Comparison of ENCODE assay signal across 16 cellular contexts in genomic region chr19:57914517-57914916, GRCh38. TPM values are rescaled to one million over a fixed set of nuclear protein-coding genes. Genes with fewer than 3 reads are reported as not detected.
DNase-seq lines count a peak whose midpoint lies in the region; ATAC-seq and TF ChIP-seq lines count a peak whose summit lies in the region.
"Had no signal": no experiment of that assay in that cellular context is flagged by ENCODE, and none has a peak within 500 bp of the region (broad histone marks: within the 10 kb centered on the region; RNA-seq: fewer than 3 reads in every experiment).

No MANE protein-coding gene starts in this region.

- H3K9ac ChIP-seq in smooth muscle cell (ENCODE audit: low read depth): no peak overlapping the region
- H3K9ac ChIP-seq: parathyroid adenoma had no signal

- peaks cover 9% of the 10 kb centered on the region for H4K20me1 ChIP-seq in smooth muscle cell (ENCODE audit: low read depth)

- no peaks in the 10 kb centered on the region for H3K36me3 ChIP-seq in smooth muscle cell (ENCODE audit: low read depth)

- ATAC-seq in left lobe of liver (peak; percentile 56), GM18520 (IDR thresholded peaks at IDR 0.05; ENCODE audit: unreplicated experiment) (no peak), GM21737 (IDR thresholded peaks at IDR 0.05; ENCODE audit: unreplicated experiment) (no peak)
- ATAC-seq: esophagus mucosa had no signal

- H3K27me3 Mint-ChIP-seq in activated naive CD4-positive, alpha-beta T cell treated with anti-CD3 and anti-CD28 coated beads, Interleukin-2, amount 10 ng/mL, durations not matched to agents 7 days and 5 days: no peaks in the 10 kb centered on the region
- H3K27me3 Mint-ChIP-seq in activated naive CD4-positive, alpha-beta T cell treated with anti-CD3 and anti-CD28 coated beads for 36 hours (ENCODE audit: low read depth): no peaks in the 10 kb centered on the region
- H3K27me3 Mint-ChIP-seq in activated T-helper 1 cell treated with anti-CD3 and anti-CD28 coated beads, Interleukin-12 subunit alpha, Interleukin-12 subunit beta, Interleukin-2, Interleukin-4 antibody, amounts not matched to agents 30 ng/mL and 10 ng/mL and 1 ng/mL, durations not matched to agents 14 hours and 24 hours and 36 hours (ENCODE audit: insufficient read depth): no peaks in the 10 kb centered on the region

- H3K4me2 ChIP-seq in smooth muscle cell: peak overlapping the region; percentile 97

- H3K4me3 Mint-ChIP-seq in activated naive CD4-positive, alpha-beta T cell treated with anti-CD3 and anti-CD28 coated beads, Interleukin-2, amount 10 ng/mL, durations not matched to agents 7 days and 5 days: peak overlapping the region; percentile 89
- no peak overlapping the region for H3K4me3 Mint-ChIP-seq in activated naive CD4-positive, alpha-beta T cell treated with anti-CD3 and anti-CD28 coated beads for 36 hours
- peak overlapping the region; percentile 91 for H3K4me3 Mint-ChIP-seq in activated T-helper 1 cell treated with anti-CD3 and anti-CD28 coated beads, Interleukin-12 subunit alpha, Interleukin-12 subunit beta, Interleukin-2, Interleukin-4 antibody, amounts not matched to agents 30 ng/mL and 10 ng/mL and 1 ng/mL, durations not matched to agents 14 hours and 24 hours and 36 hours

- WGBS in smooth muscle cell (ENCODE audit: low lambda C conversion rate): 91% methylated on average over 3 of the region's 3 CpGs

- no peaks in the 10 kb centered on the region for H3K27me3 ChIP-seq in smooth muscle cell (ENCODE audit: low read depth)
- H3K27me3 ChIP-seq: spleen, stomach had no signal

- no peaks in the 10 kb centered on the region for H3K9me3 ChIP-seq in smooth muscle cell (replicated peaks; ENCODE audit: low read depth)

- peaks cover 72% of the 10 kb centered on the region for H3K36me3 Mint-ChIP-seq in activated naive CD4-positive, alpha-beta T cell treated with anti-CD3 and anti-CD28 coated beads, Interleukin-2, amount 10 ng/mL, durations not matched to agents 7 days and 5 days
- H3K36me3 Mint-ChIP-seq in activated naive CD4-positive, alpha-beta T cell treated with anti-CD3 and anti-CD28 coated beads for 36 hours (ENCODE audit: low read depth): peaks cover 59% of the 10 kb centered on the region
- peaks cover 58% of the 10 kb centered on the region for H3K36me3 Mint-ChIP-seq in activated T-helper 1 cell treated with anti-CD3 and anti-CD28 coated beads, Interleukin-12 subunit alpha, Interleukin-12 subunit beta, Interleukin-2, Interleukin-4 antibody, amounts not matched to agents 30 ng/mL and 10 ng/mL and 1 ng/mL, durations not matched to agents 14 hours and 24 hours and 36 hours (ENCODE audit: low read depth)

- intact Hi-C loops in activated naive CD4-positive, alpha-beta T cell treated with anti-CD3 and anti-CD28 coated beads for 36 hours (cut with micrococcal nuclease): no loop called here
- intact Hi-C loops in activated T-helper 1 cell treated with anti-CD3 and anti-CD28 coated beads, Interleukin-12 subunit alpha, Interleukin-12 subunit beta, Interleukin-2, Interleukin-4 antibody, amounts not matched to agents 30 ng/mL and 10 ng/mL and 1 ng/mL, durations not matched to agents 14 hours and 24 hours and 36 hours (cut with micrococcal nuclease): no loop called here

- H3K4me3 ChIP-seq in smooth muscle cell: no peak overlapping the region

- H3K4me1 Mint-ChIP-seq in activated naive CD4-positive, alpha-beta T cell treated with anti-CD3 and anti-CD28 coated beads, Interleukin-2, amount 10 ng/mL, durations not matched to agents 7 days and 5 days: peaks cover 27% of the 10 kb centered on the region
- H3K4me1 Mint-ChIP-seq in activated naive CD4-positive, alpha-beta T cell treated with anti-CD3 and anti-CD28 coated beads for 36 hours (ENCODE audit: low read depth): peaks cover 22% of the 10 kb centered on the region
- H3K4me1 Mint-ChIP-seq in activated T-helper 1 cell treated with anti-CD3 and anti-CD28 coated beads, Interleukin-12 subunit alpha, Interleukin-12 subunit beta, Interleukin-2, Interleukin-4 antibody, amounts not matched to agents 30 ng/mL and 10 ng/mL and 1 ng/mL, durations not matched to agents 14 hours and 24 hours and 36 hours (ENCODE audit: low read depth): peaks cover 15% of the 10 kb centered on the region

- no peak overlapping the region for H3K27ac Mint-ChIP-seq in activated naive CD4-positive, alpha-beta T cell treated with anti-CD3 and anti-CD28 coated beads, Interleukin-2, amount 10 ng/mL, durations not matched to agents 7 days and 5 days
- no peak overlapping the region for H3K27ac Mint-ChIP-seq in activated naive CD4-positive, alpha-beta T cell treated with anti-CD3 and anti-CD28 coated beads for 36 hours
- H3K27ac Mint-ChIP-seq in activated T-helper 1 cell treated with anti-CD3 and anti-CD28 coated beads, Interleukin-12 subunit alpha, Interleukin-12 subunit beta, Interleukin-2, Interleukin-4 antibody, amounts not matched to agents 30 ng/mL and 10 ng/mL and 1 ng/mL, durations not matched to agents 14 hours and 24 hours and 36 hours: no peak overlapping the region

- H3F3A ChIP-seq in smooth muscle cell (ENCODE audit: low read depth): peaks cover 3% of the 10 kb centered on the region

- peaks cover 44% of the 10 kb centered on the region for H3K79me2 ChIP-seq in smooth muscle cell (ENCODE audit: low read depth)

- no peak overlapping the region for H2AFZ ChIP-seq in smooth muscle cell (ENCODE audit: low read depth)
- H2AFZ ChIP-seq: parathyroid adenoma had no signal

- peaks cover 57% of the 10 kb centered on the region for H3K9me3 Mint-ChIP-seq in activated naive CD4-positive, alpha-beta T cell treated with anti-CD3 and anti-CD28 coated beads, Interleukin-2, amount 10 ng/mL, durations not matched to agents 7 days and 5 days
- H3K9me3 Mint-ChIP-seq in activated naive CD4-positive, alpha-beta T cell treated with anti-CD3 and anti-CD28 coated beads for 36 hours: peaks cover 37% of the 10 kb centered on the region
- peaks cover 53% of the 10 kb centered on the region for H3K9me3 Mint-ChIP-seq in activated T-helper 1 cell treated with anti-CD3 and anti-CD28 coated beads, Interleukin-12 subunit alpha, Interleukin-12 subunit beta, Interleukin-2, Interleukin-4 antibody, amounts not matched to agents 30 ng/mL and 10 ng/mL and 1 ng/mL, durations not matched to agents 14 hours and 24 hours and 36 hours

- TF ChIP-seq CTCF in smooth muscle cell (IDR thresholded peaks at IDR 0.05; ENCODE audit: borderline replicate concordance, insufficient read depth, poor library complexity, severe bottlenecking): no peak

- peaks cover 10% of the 10 kb centered on the region for H3K4me1 ChIP-seq in smooth muscle cell (ENCODE audit: low read depth)

- no peak overlapping the region for H3K27ac ChIP-seq in smooth muscle cell (ENCODE audit: low read depth)
- H3K27ac ChIP-seq: parathyroid adenoma, spleen, stomach had no signal

- CTCF ChIA-PET in activated naive CD4-positive, alpha-beta T cell treated with anti-CD3 and anti-CD28 coated beads, Interleukin-2, amount 10 ng/mL, durations not matched to agents 7 days and 5 days (lab: Charles Lee): interaction anchor here (1.4 kb wide), 1 partner anchor 11 kb away, joined by 4 read pairs; no protein-coding TSS in a partner anchor
- CTCF ChIA-PET in activated naive CD4-positive, alpha-beta T cell treated with anti-CD3 and anti-CD28 coated beads for 36 hours (lab: Charles Lee): interaction anchor here (0.6 to 2.0 kb wide), 2 partner anchors 26 to 96 kb away, joined by 3 to 4 read pairs; partner anchors contain the start of gene ZNF814

- DNase-seq in activated naive CD4-positive, alpha-beta T cell treated with anti-CD3 and anti-CD28 coated beads, Interleukin-2, amount 10 ng/mL, durations not matched to agents 7 days and 5 days: no peak
- no peak for DNase-seq in activated naive CD4-positive, alpha-beta T cell treated with anti-CD3 and anti-CD28 coated beads for 36 hours
- DNase-seq in activated T-helper 1 cell treated with anti-CD3 and anti-CD28 coated beads, Interleukin-12 subunit alpha, Interleukin-12 subunit beta, Interleukin-2, Interleukin-4 antibody, amounts not matched to agents 30 ng/mL and 10 ng/mL and 1 ng/mL, durations not matched to agents 14 hours and 24 hours and 36 hours (ENCODE audit: low spot score): no peak
- peak; percentile 52 for DNase-seq in left lobe of liver (ENCODE audit: low spot score)
- no peak for DNase-seq in smooth muscle cell (lab: John Stamatoyannopoulos, UW; ENCODE audit: unreplicated experiment)
- no peak for DNase-seq in NCI-H446 treated with DMSO at 0.1 percent for 48 hours (lab: John Stamatoyannopoulos, UW)
- DNase-seq: Kasumi-1, mesendoderm, NCI-H1436, NCI-H2227 treated with DMSO at 0.1 percent for 48 hours, spleen, stomach had no signal

RNA-seq across cellular contexts. Expression of gene ZNF417, which starts 1.9 kb away (rescaled TPM):
- total RNA-seq in activated naive CD4-positive, alpha-beta T cell treated with anti-CD3 and anti-CD28 coated beads for 36 hours: 1 to 10 TPM; 7.8 to 8.3 TPM
- total RNA-seq in activated T-helper 1 cell treated with anti-CD3 and anti-CD28 coated beads, Interleukin-12 subunit alpha, Interleukin-12 subunit beta, Interleukin-2, Interleukin-4 antibody, amounts not matched to agents 30 ng/mL and 10 ng/mL and 1 ng/mL, durations not matched to agents 14 hours and 24 hours and 36 hours: 10.9 and 11.6 TPM in 2 replicates
- total RNA-seq in left lobe of liver (15.2 TPM), smooth muscle cell (9.8 and 12.0 TPM in 2 replicates)
- 2.6 and 5.1 TPM in 2 replicates for polyA plus RNA-seq in smooth muscle cell

RNA-seq across cellular contexts. Expression of gene ZNF418, which starts 20.7 kb away (rescaled TPM):
- 1 to 10 TPM; 2.9 to 3.6 TPM for total RNA-seq in activated naive CD4-positive, alpha-beta T cell treated with anti-CD3 and anti-CD28 coated beads for 36 hours
- total RNA-seq in activated T-helper 1 cell treated with anti-CD3 and anti-CD28 coated beads, Interleukin-12 subunit alpha, Interleukin-12 subunit beta, Interleukin-2, Interleukin-4 antibody, amounts not matched to agents 30 ng/mL and 10 ng/mL and 1 ng/mL, durations not matched to agents 14 hours and 24 hours and 36 hours: 0.70 and 3.6 TPM in 2 replicates
- total RNA-seq in left lobe of liver (3.5 TPM), smooth muscle cell (7.5 and 10.2 TPM in 2 replicates)
- polyA plus RNA-seq in smooth muscle cell: 1.6 and 1.8 TPM in 2 replicates

RNA-seq across cellular contexts. Expression of gene ZNF814, which starts 25.7 kb away (rescaled TPM):
- 10 to 100 TPM; 12.7 to 13.3 TPM for total RNA-seq in activated naive CD4-positive, alpha-beta T cell treated with anti-CD3 and anti-CD28 coated beads for 36 hours
- total RNA-seq in activated T-helper 1 cell treated with anti-CD3 and anti-CD28 coated beads, Interleukin-12 subunit alpha, Interleukin-12 subunit beta, Interleukin-2, Interleukin-4 antibody, amounts not matched to agents 30 ng/mL and 10 ng/mL and 1 ng/mL, durations not matched to agents 14 hours and 24 hours and 36 hours: 14.1 and 15.7 TPM in 2 replicates
- 12.9 TPM for total RNA-seq in left lobe of liver
- 9.6 and 16.7 TPM in 2 replicates for total RNA-seq in smooth muscle cell
- polyA plus RNA-seq in smooth muscle cell: 9.7 and 13.5 TPM in 2 replicates

RNA-seq across cellular contexts. Expression of gene ZNF256, which starts 33.0 kb away (rescaled TPM):
- total RNA-seq in activated naive CD4-positive, alpha-beta T cell treated with anti-CD3 and anti-CD28 coated beads for 36 hours: 1 to 10 TPM; 4.4 to 4.7 TPM
- total RNA-seq in activated T-helper 1 cell treated with anti-CD3 and anti-CD28 coated beads, Interleukin-12 subunit alpha, Interleukin-12 subunit beta, Interleukin-2, Interleukin-4 antibody, amounts not matched to agents 30 ng/mL and 10 ng/mL and 1 ng/mL, durations not matched to agents 14 hours and 24 hours and 36 hours: 2.5 and 3.4 TPM in 2 replicates
- 1.1 TPM for total RNA-seq in left lobe of liver
- total RNA-seq in smooth muscle cell: 4.5 and 10.3 TPM in 2 replicates
- 3.2 and 4.0 TPM in 2 replicates for polyA plus RNA-seq in smooth muscle cell

RNA-seq across cellular contexts. Expression of gene C19orf18, which starts 59.8 kb away (rescaled TPM):
- under 1 TPM in 1 of 2 experiments, not detected in 1; 0.31 TPM for total RNA-seq in activated naive CD4-positive, alpha-beta T cell treated with anti-CD3 and anti-CD28 coated beads for 36 hours
- total RNA-seq in activated T-helper 1 cell treated with anti-CD3 and anti-CD28 coated beads, Interleukin-12 subunit alpha, Interleukin-12 subunit beta, Interleukin-2, Interleukin-4 antibody, amounts not matched to agents 30 ng/mL and 10 ng/mL and 1 ng/mL, durations not matched to agents 14 hours and 24 hours and 36 hours: not detected in 2 replicates
- total RNA-seq in left lobe of liver: 1.1 TPM
- total RNA-seq in smooth muscle cell: 0.67 TPM in 1 of 2 replicates, not detected in the other
- polyA plus RNA-seq in smooth muscle cell: 2.0 and 2.1 TPM in 2 replicates
- total RNA-seq: stomach had no signal
